16 cellular contexts compared by ENCODE assay signal in the genomic region with DNA sequence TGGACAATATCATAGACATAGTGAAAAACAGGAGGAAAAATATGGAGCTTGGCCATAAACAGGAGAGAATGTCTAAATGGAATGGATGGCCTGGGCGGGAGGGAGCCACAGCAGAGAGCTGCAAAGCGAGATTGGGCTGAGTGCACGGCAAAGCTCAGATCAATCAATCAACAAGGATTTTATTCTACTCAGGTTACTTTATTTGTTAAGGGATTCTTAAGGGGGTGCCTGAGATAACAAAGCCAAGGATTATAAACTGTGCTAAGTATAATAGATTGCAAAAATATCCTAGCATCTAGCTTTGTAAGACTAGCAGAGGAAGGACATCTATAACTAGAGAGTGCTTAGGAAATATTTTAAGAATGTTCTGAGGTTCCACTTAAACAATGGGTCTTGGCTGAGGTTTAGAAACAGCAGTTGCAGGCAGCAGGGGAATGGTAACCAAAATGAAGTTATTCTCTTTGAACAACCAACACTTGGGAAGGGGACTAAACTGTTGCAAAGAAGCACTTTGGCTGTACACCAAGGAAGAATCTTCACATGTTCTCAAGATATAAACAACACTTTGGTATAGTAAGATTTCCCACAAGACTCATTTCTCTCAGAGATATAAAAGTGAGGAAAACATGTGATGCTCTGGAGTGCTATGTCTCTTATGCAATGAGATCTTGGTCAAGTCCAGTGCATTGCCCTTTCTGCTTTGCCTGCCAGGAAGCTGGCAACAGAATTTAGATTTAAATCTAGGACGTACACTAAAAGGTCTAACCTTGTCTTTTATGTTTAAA. TPM values are rescaled to one million over a fixed set of nuclear protein-coding genes. Genes with fewer than 3 reads are reported as not detected.
DNase-seq lines count a peak whose midpoint lies in the region; ATAC-seq, FAIRE-seq and TF ChIP-seq lines count a peak whose summit lies in the region.
"Had no signal": no experiment of that assay in that cellular context is flagged by ENCODE, and none has a peak within 500 bp of the region (broad histone marks: within the 10 kb centered on the region; RNA-seq: fewer than 3 reads in every experiment).

No MANE protein-coding gene starts in this region.

- H3K27me3 ChIP-seq in HAP-1 (ENCODE audit: low read depth) (no peaks in the 10 kb centered on the region), astrocyte (ENCODE audit: insufficient read depth, low read length) (no peaks in the 10 kb centered on the region), smooth muscle cell (ENCODE audit: low read depth) (no peaks in the 10 kb centered on the region)
- H3K27me3 ChIP-seq: colonic mucosa had no signal

- H3K9me3 ChIP-seq in HAP-1 (no peaks in the 10 kb centered on the region), astrocyte (ENCODE audit: insufficient read depth, low read depth, low read length) (no peaks in the 10 kb centered on the region), smooth muscle cell (replicated peaks; ENCODE audit: low read depth) (no peaks in the 10 kb centered on the region)
- H3K9me3 ChIP-seq: colonic mucosa, thoracic aorta had no signal

- H3K79me2 ChIP-seq in astrocyte (ENCODE audit: insufficient read depth, low read length), result no peaks in the 10 kb centered on the region
- no peaks in the 10 kb centered on the region for H3K79me2 ChIP-seq in smooth muscle cell (ENCODE audit: low read depth)

- 79% methylated on average over 4 of the region's 4 CpGs for WGBS in smooth muscle cell (ENCODE audit: low lambda C conversion rate)

- H3K9me3 Mint-ChIP-seq in astrocyte (ENCODE audit: unreplicated experiment), result no peaks in the 10 kb centered on the region
- H3K9me3 Mint-ChIP-seq: activated naive CD4-positive, alpha-beta T cell treated with anti-CD3 and anti-CD28 coated beads for 36 hours; CD8-positive, alpha-beta memory T cell had no signal

- H3K4me1 ChIP-seq in HAP-1 (peaks cover 58% of the 10 kb centered on the region), astrocyte (ENCODE audit: insufficient read depth, low read length) (peaks cover 31% of the 10 kb centered on the region), smooth muscle cell (ENCODE audit: low read depth) (peaks cover 38% of the 10 kb centered on the region)
- H3K4me1 ChIP-seq: colonic mucosa had no signal

- ATAC-seq in left lobe of liver (peak; percentile 70), GM19035 (IDR thresholded peaks at IDR 0.05; ENCODE audit: unreplicated experiment) (no peak), HG03025 (IDR thresholded peaks at IDR 0.05; ENCODE audit: low FRiP score, unreplicated experiment) (no peak)

- H3K4me1 Mint-ChIP-seq in astrocyte (ENCODE audit: low read depth, unreplicated experiment), result peaks cover 49% of the 10 kb centered on the region
- H3K4me1 Mint-ChIP-seq: CD8-positive, alpha-beta memory T cell had no signal

- peaks cover 14% of the 10 kb centered on the region for H3F3A ChIP-seq in smooth muscle cell (ENCODE audit: low read depth)

- no peak overlapping the region for H3K4me3 ChIP-seq in HAP-1
- no peak overlapping the region for H3K4me3 ChIP-seq in astrocyte (ENCODE audit: insufficient read depth, low read depth, low read length)
- H3K4me3 ChIP-seq in smooth muscle cell, result no peak overlapping the region
- H3K4me3 ChIP-seq: colonic mucosa, thoracic aorta had no signal

- H3K9ac ChIP-seq in astrocyte (ENCODE audit: low read length), result no peak overlapping the region
- no peak overlapping the region for H3K9ac ChIP-seq in smooth muscle cell (ENCODE audit: low read depth)

- no peak overlapping the region for H3K27ac Mint-ChIP-seq in astrocyte (ENCODE audit: unreplicated experiment)
- H3K27ac Mint-ChIP-seq: activated naive CD4-positive, alpha-beta T cell treated with anti-CD3 and anti-CD28 coated beads for 36 hours; CD8-positive, alpha-beta memory T cell had no signal

- H3K4me2 ChIP-seq in astrocyte (ENCODE audit: low read length) (no peak overlapping the region), smooth muscle cell (no peak overlapping the region)

- H2AFZ ChIP-seq in astrocyte (ENCODE audit: low read depth, low read length) (no peak overlapping the region), smooth muscle cell (ENCODE audit: low read depth) (peak overlapping the region; percentile 17)

- DNase-seq in HAP-1 (ENCODE audit: low spot score in 2 of 2), result peak; percentile 79 to 99
- peak; percentile 83 for DNase-seq in astrocyte (ENCODE audit: low read depth)
- DNase-seq in left lobe of liver (ENCODE audit: low spot score), result peak; percentile 56
- no peak for DNase-seq in smooth muscle cell (lab: John Stamatoyannopoulos, UW; ENCODE audit: unreplicated experiment)
- no peak for DNase-seq in GM13977 (ENCODE audit: low spot score)
- DNase-seq in KBM-7, result no peak
- DNase-seq: activated naive CD4-positive, alpha-beta T cell treated with anti-CD3 and anti-CD28 coated beads for 36 hours; CD8-positive, alpha-beta memory T cell; colonic mucosa; NCI-H1048; T-helper 9 cell had no signal

- TF ChIP-seq CTCF in astrocyte (IDR thresholded peaks at IDR 0.05; ENCODE audit: insufficient read depth, low read depth, low read length) (no peak), smooth muscle cell (IDR thresholded peaks at IDR 0.05; ENCODE audit: borderline replicate concordance, insufficient read depth, poor library complexity, severe bottlenecking) (no peak), GM13977 (IDR thresholded peaks at IDR 0.05; ENCODE audit: extremely low read depth, insufficient read depth, missing control alignments) (no peak)

- H3K27me3 Mint-ChIP-seq in astrocyte (ENCODE audit: low read depth, unreplicated experiment), result no peaks in the 10 kb centered on the region

- no peaks in the 10 kb centered on the region for H3K36me3 Mint-ChIP-seq in astrocyte (ENCODE audit: low read depth, unreplicated experiment)
- H3K36me3 Mint-ChIP-seq: CD8-positive, alpha-beta memory T cell had no signal

- H3K36me3 ChIP-seq in HAP-1 (replicated peaks) (no peaks in the 10 kb centered on the region), astrocyte (ENCODE audit: insufficient read depth, low read length) (no peaks in the 10 kb centered on the region), smooth muscle cell (ENCODE audit: low read depth) (no peaks in the 10 kb centered on the region)
- H3K36me3 ChIP-seq: colonic mucosa, thoracic aorta had no signal

- H4K20me1 ChIP-seq in astrocyte (ENCODE audit: insufficient read depth, low read length) (no peaks in the 10 kb centered on the region), smooth muscle cell (ENCODE audit: low read depth) (no peaks in the 10 kb centered on the region)

- H3K27ac ChIP-seq in astrocyte (ENCODE audit: low read depth, low read length), result no peak overlapping the region
- H3K27ac ChIP-seq in smooth muscle cell (ENCODE audit: low read depth), result no peak overlapping the region
- H3K27ac ChIP-seq: colonic mucosa had no signal

- in situ Hi-C loops in HAP-1 (cut with MboI; ENCODE audit: low sequenced_read_pairs), result no loop called here
- in situ Hi-C loops in GM13977 (cut with MboI; ENCODE audit: low pct_unique_long_range_greater_than_20kb, low sequenced_read_pairs, unreplicated experiment), result no loop called here
- in situ Hi-C loops in KBM-7 (cut with MboI; ENCODE audit: low pct_unique_long_range_greater_than_20kb, low sequenced_read_pairs), result no loop called here

- FAIRE-seq in astrocyte (lab: Jason Lieb, UNC), result no peak

- no peak overlapping the region for H3K4me3 Mint-ChIP-seq in astrocyte (ENCODE audit: unreplicated experiment)
- H3K4me3 Mint-ChIP-seq: activated naive CD4-positive, alpha-beta T cell treated with anti-CD3 and anti-CD28 coated beads for 36 hours; CD8-positive, alpha-beta memory T cell had no signal

RNA-seq across cellular contexts. Expression of gene TMEM212, which starts 35.5 kb away (rescaled TPM):
- total RNA-seq in astrocyte (not detected in 2 replicates), left lobe of liver (not detected), smooth muscle cell (not detected in 2 replicates)
- not detected in 2 replicates for polyA plus RNA-seq in smooth muscle cell
- total RNA-seq: activated naive CD4-positive, alpha-beta T cell treated with anti-CD3 and anti-CD28 coated beads for 36 hours; CD8-positive, alpha-beta memory T cell; colonic mucosa; kidney epithelial cell; NCI-H460; thoracic aorta had no signal
- polyA plus RNA-seq: CD8-positive, alpha-beta memory T cell had no signal

Comparison
In these comparisons a context has a peak if more than half of its experiments do, and no peak if none do; other contexts are left out.
1. DNase-seq: peak in HAP-1 (2 of 2), astrocyte (single experiment) and left lobe of liver (single experiment); none in smooth muscle cell (single experiment), GM13977 (single experiment) and KBM-7 (single experiment).